ENCODE assay signal across 9 cellular contexts in the genomic region with DNA sequence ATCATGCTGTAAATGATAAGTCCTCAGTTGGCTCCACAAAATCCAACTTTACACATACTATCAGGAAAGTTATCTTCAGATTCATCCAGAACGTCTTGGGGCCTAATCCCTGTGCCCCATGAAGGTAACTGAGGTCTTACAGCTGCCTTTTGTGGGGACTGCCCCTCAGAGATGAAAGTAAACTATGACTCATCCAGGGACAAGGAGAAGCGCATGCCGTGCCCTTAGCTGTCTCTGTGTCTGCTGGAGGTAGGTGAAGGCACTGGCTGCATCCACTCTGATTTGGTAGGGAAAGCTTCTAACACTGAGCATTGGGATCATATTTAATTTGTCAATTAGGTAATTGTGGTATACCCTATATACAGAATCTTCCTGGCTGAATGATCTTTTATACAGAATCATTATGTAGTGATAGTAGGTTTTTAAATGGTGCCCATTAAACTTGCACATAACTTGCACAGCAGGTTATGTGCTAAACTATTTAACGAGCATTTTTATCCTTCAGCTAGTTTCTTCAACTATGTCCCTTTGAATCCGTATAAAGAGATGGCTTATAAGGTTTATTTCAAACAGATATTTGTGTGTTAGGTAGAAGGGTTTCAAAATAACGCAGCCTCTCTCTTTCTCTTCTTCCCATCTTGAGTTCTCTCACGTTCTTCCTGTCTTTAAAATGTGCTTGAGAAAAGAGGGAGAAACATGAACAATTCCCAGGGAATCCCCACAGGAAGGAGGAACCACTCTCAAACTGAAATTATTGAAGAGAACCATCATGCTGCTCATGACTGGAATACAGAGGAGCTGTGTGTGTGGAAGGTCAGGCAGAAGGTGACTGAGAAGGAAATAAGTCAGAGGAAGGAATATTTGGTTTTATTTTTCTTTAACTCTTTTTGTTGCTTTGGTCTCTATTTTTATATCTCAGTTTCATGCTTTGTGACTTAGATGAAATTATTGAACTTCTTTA.
DNase-seq lines count a peak whose midpoint lies in the region; ATAC-seq and TF ChIP-seq lines count a peak whose summit lies in the region.
"Had no signal": no experiment of that assay in that cellular context is flagged by ENCODE, and none has a peak within 500 bp of the region (broad histone marks: within the 10 kb centered on the region; RNA-seq: fewer than 3 reads in every experiment).

No MANE protein-coding gene starts in this region.

- no peaks in the 10 kb centered on the region for H4K20me1 ChIP-seq in Karpas-422 (ENCODE audit: insufficient read depth, low read depth, low read length)

- no peak overlapping the region for H2AFZ ChIP-seq in Karpas-422 (ENCODE audit: low read length)
- H2AFZ ChIP-seq: parathyroid adenoma had no signal

- peak; percentile 45 for ATAC-seq in sciatic nerve

- DNase-seq in activated naive CD4-positive, alpha-beta T cell treated with Interleukin-2 at 50 U/mL for 16 hours: peak; percentile 5
- DNase-seq in activated naive CD4-positive, alpha-beta T cell treated with anti-CD3 and anti-CD28 coated beads, Interleukin-2, amount 50 U/mL, for 16 hours: no peak
- DNase-seq in HEK293T (ENCODE audit: extremely low spot score): peak; percentile 26
- peak; percentile 26 for DNase-seq in M059J (ENCODE audit: low read depth)
- DNase-seq in sciatic nerve (ENCODE audit: low spot score): no peak
- no peak for DNase-seq in Karpas-422
- no peak for DNase-seq in activated effector memory CD4-positive, alpha-beta T cell treated with anti-CD3 and anti-CD28 coated beads, Interleukin-2, amount 50 U/mL, for 16 hours
- DNase-seq in HCEC 1CT: no peak

- no peaks in the 10 kb centered on the region for H3K27me3 ChIP-seq in Karpas-422 (ENCODE audit: low read length)

- intact Hi-C loops in sciatic nerve (cut with DNase I): no loop called here

- no peaks in the 10 kb centered on the region for H3K79me2 ChIP-seq in Karpas-422 (ENCODE audit: low read length)

- no peak overlapping the region for H3K9ac ChIP-seq in Karpas-422 (ENCODE audit: low read length)
- H3K9ac ChIP-seq: parathyroid adenoma had no signal

- H3K9me3 ChIP-seq in Karpas-422 (ENCODE audit: low read length): peaks cover 5% of the 10 kb centered on the region; the same call in 1 of the 2 replicates

- no peaks in the 10 kb centered on the region for H3K4me1 ChIP-seq in Karpas-422 (ENCODE audit: low read length)
- H3K4me1 ChIP-seq: parathyroid adenoma had no signal

- no peaks in the 10 kb centered on the region; the same call in 1 of the 2 replicates for H3K36me3 ChIP-seq in Karpas-422 (ENCODE audit: insufficient read depth, low read length)

- H3K27ac ChIP-seq in Karpas-422 (ENCODE audit: low read length): no peak overlapping the region
- H3K27ac ChIP-seq: parathyroid adenoma had no signal

- H3K4me3 ChIP-seq in Karpas-422 (ENCODE audit: low read length): no peak overlapping the region

- CTCF ChIA-PET in HEK293T (lab: Yijun Ruan, JAX): interaction anchor here (0.7 kb wide), 1 partner anchor 131 kb away, joined by 4 read pairs; no protein-coding TSS in a partner anchor

- no peak overlapping the region for H3K4me2 ChIP-seq in Karpas-422 (ENCODE audit: low read depth, low read length, poor library complexity, severe bottlenecking)

- POLR2A ChIA-PET in HEK293T (lab: Yijun Ruan, JAX): no interaction called here

- 0 out of 2 replicates have a peak, but pooled peaks cover 3% of the 10 kb centered on the region for H3K9me2 ChIP-seq in Karpas-422 (replicated peaks; ENCODE audit: insufficient read depth, low read length)

TF ChIP-seq in HEK293T, 16 proteins besides CTCF, POLR2A, EP300 and RAD21:
- TF ChIP-seq FOXA1 (IDR thresholded peaks at IDR 0.05) (no peak), FOXM1 (IDR thresholded peaks at IDR 0.05; ENCODE audit: borderline replicate concordance) (no peak), LEF1 (IDR thresholded peaks at IDR 0.05; ENCODE audit: borderline replicate concordance) (no peak), TARDBP (IDR thresholded peaks at IDR 0.05) (no peak), NFRKB (IDR thresholded peaks at IDR 0.05) (no peak), HDGF (IDR thresholded peaks at IDR 0.05; ENCODE audit: borderline replicate concordance) (no peak), FOXK2 (IDR thresholded peaks at IDR 0.05) (no peak), ARNT (IDR thresholded peaks at IDR 0.05) (no peak), CTBP1 (IDR thresholded peaks at IDR 0.05; ENCODE audit: borderline replicate concordance) (no peak), ZNF384 (IDR thresholded peaks at IDR 0.05) (no peak), ELF4 (IDR thresholded peaks at IDR 0.05) (no peak), SP1 (IDR thresholded peaks at IDR 0.05) (no peak), BHLHE40 (IDR thresholded peaks at IDR 0.05; ENCODE audit: borderline replicate concordance) (no peak), L3MBTL2 (conservative IDR thresholded peaks at IDR 0.05) (no peak), SUZ12 (IDR thresholded peaks at IDR 0.05) (no peak)
- TF ChIP-seq, protein P1, sequence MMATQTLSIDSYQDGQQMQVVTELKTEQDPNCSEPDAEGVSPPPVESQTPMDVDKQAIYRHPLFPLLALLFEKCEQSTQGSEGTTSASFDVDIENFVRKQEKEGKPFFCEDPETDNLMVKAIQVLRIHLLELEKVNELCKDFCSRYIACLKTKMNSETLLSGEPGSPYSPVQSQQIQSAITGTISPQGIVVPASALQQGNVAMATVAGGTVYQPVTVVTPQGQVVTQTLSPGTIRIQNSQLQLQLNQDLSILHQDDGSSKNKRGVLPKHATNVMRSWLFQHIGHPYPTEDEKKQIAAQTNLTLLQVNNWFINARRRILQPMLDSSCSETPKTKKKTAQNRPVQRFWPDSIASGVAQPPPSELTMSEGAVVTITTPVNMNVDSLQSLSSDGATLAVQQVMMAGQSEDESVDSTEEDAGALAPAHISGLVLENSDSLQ (IDR thresholded peaks at IDR 0.05): no peak

Comparison
In these comparisons a context has a peak if more than half of its experiments do, and no peak if none do; other contexts are left out.
1. DNase-seq: peak in activated naive CD4-positive, alpha-beta T cell treated with Interleukin-2 at 50 U/mL for 16 hours (single experiment), HEK293T (single experiment) and M059J (single experiment); none in activated naive CD4-positive, alpha-beta T cell treated with anti-CD3 and anti-CD28 coated beads, Interleukin-2, amount 50 U/mL, for 16 hours (single experiment), sciatic nerve (single experiment), Karpas-422 (single experiment), activated effector memory CD4-positive, alpha-beta T cell treated with anti-CD3 and anti-CD28 coated beads, Interleukin-2, amount 50 U/mL, for 16 hours (single experiment) and HCEC 1CT (single experiment).